Comparison of ENCODE assay signal across 19 cellular contexts in genomic region chr20:58175425-58175824, GRCh38. TPM values are rescaled to one million over a fixed set of nuclear protein-coding genes. Genes with fewer than 3 reads are reported as not detected.
DNase-seq lines count a peak whose midpoint lies in the region; ATAC-seq, FAIRE-seq and TF ChIP-seq lines count a peak whose summit lies in the region.
"Had no signal": no experiment of that assay in that cellular context is flagged by ENCODE, and none has a peak within 500 bp of the region (broad histone marks: within the 10 kb centered on the region; RNA-seq: fewer than 3 reads in every experiment).

No MANE protein-coding gene starts in this region.

- no peaks in the 10 kb centered on the region for H3K79me2 ChIP-seq in HepG2 (ENCODE audit: insufficient read depth, low read length)

- BruUV-seq in HepG2 (replicated peaks; lab: Mats Ljungman, UMichigan): no TSS peak

- no peak for TF ChIP-seq RAD21 in HepG2 (CRISPR knock-in tag; IDR thresholded peaks at IDR 0.05)

- no peaks in the 10 kb centered on the region for H3K9me3 ChIP-seq in HepG2 (ENCODE audit: low read length)
- H3K9me3 ChIP-seq in right lobe of liver: no peaks in the 10 kb centered on the region
- H3K9me3 ChIP-seq in skeletal muscle tissue (ENCODE audit: control insufficient read depth in 3 of 3, low read length in 3 of 3): no peaks in the 10 kb centered on the region

- no peak for ATAC-seq in HepG2
- ATAC-seq in right lobe of liver: no peak
- no peak for ATAC-seq in GM18517 (IDR thresholded peaks at IDR 0.05; ENCODE audit: unreplicated experiment)

- TF ChIP-seq CTCF in HepG2 (CRISPR knock-in tag; IDR thresholded peaks at IDR 0.05): no peak
- no peak for TF ChIP-seq CTCF in right lobe of liver (IDR thresholded peaks at IDR 0.05)

- in situ Hi-C loops in HepG2 (cut with HindIII; ENCODE audit: extremely low pct_ligation_motif_present, low pct_unique_long_range_greater_than_20kb): loop anchor here (5.0 kb wide), 1 partner anchor 523 kb away; no protein-coding TSS in a partner anchor

- peaks cover 15 to 73% of the 10 kb centered on the region in 2 experiments for H3K27me3 ChIP-seq in HepG2 (ENCODE audit: control insufficient read depth in 1 of 2, insufficient read depth in 2 of 2, low read length in 2 of 2)
- H3K27me3 ChIP-seq in right lobe of liver: no peaks in the 10 kb centered on the region
- no peaks in the 10 kb centered on the region for H3K27me3 ChIP-seq in layer of hippocampus (ENCODE audit: control insufficient read depth, insufficient read depth, low read length)
- H3K27me3 ChIP-seq in skeletal muscle tissue (ENCODE audit: control insufficient read depth in 3 of 3, insufficient read depth in 3 of 3, low read length in 3 of 3): peaks cover 0 to 8% (median 7%) of the 10 kb centered on the region in 3 donors

- H3K36me3 ChIP-seq in HepG2 (replicated peaks in 1 of 2; ENCODE audit: control insufficient read depth in 1 of 2, insufficient read depth in 2 of 2, low read length in 2 of 2): no peaks in the 10 kb centered on the region
- H3K36me3 ChIP-seq in right lobe of liver: no peaks in the 10 kb centered on the region
- H3K36me3 ChIP-seq in skeletal muscle tissue (ENCODE audit: control insufficient read depth in 3 of 3, insufficient read depth in 3 of 3, low read length in 3 of 3): no peaks in the 10 kb centered on the region

- no peak overlapping the region for H2AFZ ChIP-seq in HepG2 (ENCODE audit: low read length)

- intact Hi-C loops in HepG2 (cut with micrococcal nuclease; ENCODE audit: unreplicated experiment): no loop called here
- intact Hi-C loops in right lobe of liver (cut with DNase I): loop anchor here in 1 of 2 donors (5.0 kb wide), 1 partner anchor 518 kb away; no protein-coding TSS in a partner anchor

- no peak overlapping the region for H3K4me2 ChIP-seq in HepG2 (ENCODE audit: low read depth, low read length)

- POLR2A ChIA-PET in HepG2 (lab: Yijun Ruan, JAX): no interaction called here

- no peak for FAIRE-seq in HepG2 (lab: Jason Lieb, UNC)

- H3K9ac ChIP-seq in HepG2 (ENCODE audit: insufficient read depth, low read depth, low read length) (no peak overlapping the region), skeletal muscle tissue (ENCODE audit: low read depth in 1 of 3, low read length in 3 of 3) (peak overlapping the region in 1 of 3 donors; percentile 10)

- 26% methylated on average over 6 of the region's 9 CpGs for WGBS in HepG2 (ENCODE audit: low lambda C conversion rate)
- WGBS in right lobe of liver (ENCODE audit: insufficient coverage, low coverage, low lambda C conversion rate, missing lambda C conversion rate): 47% methylated on average over 4 of the region's 9 CpGs

- H3K4me1 ChIP-seq in HepG2 (ENCODE audit: insufficient read depth, low read length) (0 out of 2 replicates have a peak, but pooled peaks cover 4% of the 10 kb centered on the region), right lobe of liver (peaks cover 0 to 7% (median 0%) of the 10 kb centered on the region in 4 donors), skeletal muscle tissue (ENCODE audit: control insufficient read depth in 3 of 3, insufficient read depth in 3 of 3, low read length in 3 of 3) (peaks cover 16 to 17% (median 16%) of the 10 kb centered on the region in 3 donors)

- no peaks in the 10 kb centered on the region for H4K20me1 ChIP-seq in HepG2 (ENCODE audit: insufficient read depth, low read length)

- TF ChIP-seq EP300 in HepG2 (IDR thresholded peaks at IDR 0.05; ENCODE audit: low read depth in 2 of 2, low read length in 2 of 2) (no peak), HepG2 (CRISPR knock-in tag; IDR thresholded peaks at IDR 0.05; ENCODE audit: borderline replicate concordance) (no peak)

- H3K4me3 ChIP-seq in HepG2 (replicated peaks in 1 of 3; ENCODE audit: insufficient read depth in 1 of 3, low read depth in 2 of 3, low read length in 3 of 3) (no peak overlapping the region), right lobe of liver (no peak overlapping the region), skeletal muscle tissue (ENCODE audit: low read length in 3 of 3) (peak overlapping the region in 1 of 3 donors; percentile 7)
- H3K4me3 ChIP-seq: SK-N-MC had no signal

- CTCF ChIA-PET in HepG2 (lab: Yijun Ruan, JAX; ENCODE audit: low intra/inter-chr PET ratio, low total read pairs): no interaction called here

- H3K27ac ChIP-seq in HepG2 (ENCODE audit: extremely low read length, insufficient read depth, low read length) (no peak overlapping the region), right lobe of liver (no peak overlapping the region), layer of hippocampus (ENCODE audit: low read depth, low read length) (peak overlapping the region; percentile 67), skeletal muscle tissue (ENCODE audit: low read depth, low read length) (peak overlapping the region; percentile 37)
- H3K27ac ChIP-seq: SK-N-MC had no signal

- TF ChIP-seq POLR2A in HepG2 (IDR thresholded peaks at IDR 0.05; ENCODE audit: insufficient read depth in 1 of 2, low read depth in 2 of 2, low read length in 2 of 2): no peak
- TF ChIP-seq POLR2A in right lobe of liver (IDR thresholded peaks at IDR 0.05): no peak

- DNase-seq in HepG2 (ENCODE audit: low spot score) (no peak), right lobe of liver (no peak), amniotic stem cell (lab: John Stamatoyannopoulos, UW) (no peak), superior temporal gyrus (ENCODE audit: extremely low spot score) (no peak), NCI-H748 (lab: John Stamatoyannopoulos, UW; ENCODE audit: unreplicated experiment) (no peak)
- DNase-seq: activated CD4-positive, alpha-beta T cell treated with anti-CD3 and anti-CD28 coated beads, Interleukin-2, amount 10 ng/mL, durations not matched to agents 7 days and 5 days; activated naive CD4-positive, alpha-beta T cell treated with anti-CD3 and anti-CD28 coated beads, Interleukin-2, amount 50 U/mL, for 16 hours; caudate nucleus; CD4-positive, alpha-beta memory T cell; foreskin melanocyte; NCI-H1417 treated with DMSO at 0.1 percent for 48 hours; NCI-H345; nucleus accumbens; substantia nigra had no signal

TF ChIP-seq in HepG2, 621 proteins besides CTCF, POLR2A, EP300 and RAD21:
- TF ChIP-seq ZNF441 (CRISPR knock-in tag; IDR thresholded peaks at IDR 0.05; ENCODE audit: borderline replicate concordance): no peak
- 0 out of 2 replicates have a peak, but pooled peaks have one; percentile 28 for TF ChIP-seq ZKSCAN1 (IDR thresholded peaks at IDR 0.05; ENCODE audit: low read length)

RNA-seq across cellular contexts. Expression of gene ANKRD60, which starts 53.0 kb away (rescaled TPM):
- total RNA-seq in HepG2 (2016; rRNA removed; fragmentation: Illumina TruSeq; extraction: Trizol) (not detected in 2 replicates), right lobe of liver (not detected), skeletal muscle tissue (not detected)
- total RNA-seq in HepG2 (2016; cell fraction: cytosol; rRNA removed; fragmentation: Illumina TruSeq; extraction: Trizol; ENCODE audit: low read depth): not detected in 2 replicates
- total RNA-seq in HepG2 (2016; cell fraction: insoluble cytoplasmic fraction; rRNA removed; fragmentation: Illumina TruSeq; extraction: Trizol): not detected in 2 replicates
- not detected in 2 replicates for total RNA-seq in HepG2 (2016; cell fraction: membrane; rRNA removed; fragmentation: Illumina TruSeq; extraction: Trizol)
- total RNA-seq in HepG2 (2016; cell fraction: nucleus; rRNA removed; fragmentation: Illumina TruSeq; extraction: Trizol): not detected in 2 replicates
- not detected in 2 replicates for polyA plus RNA-seq in HepG2 (2011; rRNA removed)
- not detected in 2 replicates for polyA plus RNA-seq in HepG2 (2011; cell fraction: cytosol; rRNA removed)
- polyA plus RNA-seq in HepG2 (2011; cell fraction: nucleus; rRNA removed): not detected in 2 replicates
- not detected in 2 replicates for polyA plus RNA-seq in HepG2 (2012)
- not detected in 2 replicates for polyA plus RNA-seq in HepG2 (2016; cell fraction: cytosol; fragmentation: Illumina TruSeq; extraction: Trizol; ENCODE audit: low read depth)
- polyA plus RNA-seq in HepG2 (2016; cell fraction: insoluble cytoplasmic fraction; fragmentation: Illumina TruSeq; extraction: Trizol; ENCODE audit: low read depth): not detected in 2 replicates
- not detected in 2 replicates for polyA plus RNA-seq in HepG2 (2016; cell fraction: membrane; fragmentation: Illumina TruSeq; extraction: Trizol; ENCODE audit: low read depth)
- polyA plus RNA-seq in HepG2 (2016; cell fraction: nucleus; fragmentation: Illumina TruSeq; extraction: Trizol; ENCODE audit: insufficient read depth, low read depth): not detected in 2 replicates
- polyA minus RNA-seq in HepG2 (2011; rRNA and poly(A)+ RNA removed; ENCODE audit: low replicate concordance): not detected in 2 replicates
- polyA minus RNA-seq in HepG2 (2011; cell fraction: cytosol; rRNA and poly(A)+ RNA removed): not detected in 2 replicates
- polyA minus RNA-seq in HepG2 (2011; cell fraction: nucleus; rRNA and poly(A)+ RNA removed): not detected in 2 replicates
- total RNA-seq: A673; activated CD4-positive, alpha-beta T cell treated with anti-CD3 and anti-CD28 coated beads, Interleukin-2, amount 10 ng/mL, durations not matched to agents 7 days and 5 days; CD4-positive, alpha-beta memory T cell had no signal
- polyA plus RNA-seq: CD4-positive, alpha-beta memory T cell had no signal

Comparison
In these comparisons a context has a peak if more than half of its experiments do, and no peak if none do; other contexts are left out.
1. H3K27ac ChIP-seq: peak in layer of hippocampus (single experiment) and skeletal muscle tissue (single experiment); none in HepG2 (single experiment) and right lobe of liver (0 of 3).